1 cellular context compared by ENCODE assay signal in the genomic region with DNA sequence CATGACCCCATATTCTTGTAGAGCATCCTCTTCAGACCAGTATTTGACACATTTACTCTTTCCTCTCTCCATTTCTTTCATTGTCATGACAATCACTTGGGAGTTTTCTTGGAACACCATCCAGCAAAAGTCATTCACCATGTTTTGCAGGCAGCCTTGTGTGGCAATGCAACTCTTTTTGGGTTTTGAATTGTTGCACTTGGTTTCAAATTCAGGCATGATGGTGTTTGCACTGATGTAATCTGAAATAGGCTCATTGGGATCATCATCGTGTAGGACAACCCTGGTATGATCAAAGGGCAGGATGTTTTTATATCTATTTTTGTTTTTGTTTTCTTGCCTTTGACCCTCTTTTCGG.
TF ChIP-seq lines count a peak whose summit lies in the region.

No MANE protein-coding gene starts in this region.

TF ChIP-seq in HepG2, 621 proteins besides CTCF, POLR2A, EP300 and RAD21 (continued from another document):
- TF ChIP-seq, protein P1, sequence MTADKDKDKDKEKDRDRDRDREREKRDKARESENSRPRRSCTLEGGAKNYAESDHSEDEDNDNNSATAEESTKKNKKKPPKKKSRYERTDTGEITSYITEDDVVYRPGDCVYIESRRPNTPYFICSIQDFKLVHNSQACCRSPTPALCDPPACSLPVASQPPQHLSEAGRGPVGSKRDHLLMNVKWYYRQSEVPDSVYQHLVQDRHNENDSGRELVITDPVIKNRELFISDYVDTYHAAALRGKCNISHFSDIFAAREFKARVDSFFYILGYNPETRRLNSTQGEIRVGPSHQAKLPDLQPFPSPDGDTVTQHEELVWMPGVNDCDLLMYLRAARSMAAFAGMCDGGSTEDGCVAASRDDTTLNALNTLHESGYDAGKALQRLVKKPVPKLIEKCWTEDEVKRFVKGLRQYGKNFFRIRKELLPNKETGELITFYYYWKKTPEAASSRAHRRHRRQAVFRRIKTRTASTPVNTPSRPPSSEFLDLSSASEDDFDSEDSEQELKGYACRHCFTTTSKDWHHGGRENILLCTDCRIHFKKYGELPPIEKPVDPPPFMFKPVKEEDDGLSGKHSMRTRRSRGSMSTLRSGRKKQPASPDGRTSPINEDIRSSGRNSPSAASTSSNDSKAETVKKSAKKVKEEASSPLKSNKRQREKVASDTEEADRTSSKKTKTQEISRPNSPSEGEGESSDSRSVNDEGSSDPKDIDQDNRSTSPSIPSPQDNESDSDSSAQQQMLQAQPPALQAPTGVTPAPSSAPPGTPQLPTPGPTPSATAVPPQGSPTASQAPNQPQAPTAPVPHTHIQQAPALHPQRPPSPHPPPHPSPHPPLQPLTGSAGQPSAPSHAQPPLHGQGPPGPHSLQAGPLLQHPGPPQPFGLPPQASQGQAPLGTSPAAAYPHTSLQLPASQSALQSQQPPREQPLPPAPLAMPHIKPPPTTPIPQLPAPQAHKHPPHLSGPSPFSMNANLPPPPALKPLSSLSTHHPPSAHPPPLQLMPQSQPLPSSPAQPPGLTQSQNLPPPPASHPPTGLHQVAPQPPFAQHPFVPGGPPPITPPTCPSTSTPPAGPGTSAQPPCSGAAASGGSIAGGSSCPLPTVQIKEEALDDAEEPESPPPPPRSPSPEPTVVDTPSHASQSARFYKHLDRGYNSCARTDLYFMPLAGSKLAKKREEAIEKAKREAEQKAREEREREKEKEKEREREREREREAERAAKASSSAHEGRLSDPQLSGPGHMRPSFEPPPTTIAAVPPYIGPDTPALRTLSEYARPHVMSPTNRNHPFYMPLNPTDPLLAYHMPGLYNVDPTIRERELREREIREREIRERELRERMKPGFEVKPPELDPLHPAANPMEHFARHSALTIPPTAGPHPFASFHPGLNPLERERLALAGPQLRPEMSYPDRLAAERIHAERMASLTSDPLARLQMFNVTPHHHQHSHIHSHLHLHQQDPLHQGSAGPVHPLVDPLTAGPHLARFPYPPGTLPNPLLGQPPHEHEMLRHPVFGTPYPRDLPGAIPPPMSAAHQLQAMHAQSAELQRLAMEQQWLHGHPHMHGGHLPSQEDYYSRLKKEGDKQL (CRISPR knock-in tag; IDR thresholded peaks at IDR 0.05; ENCODE audit: low read depth) = 0 out of 2 replicates have a peak, but pooled peaks have one; percentile 22
- TF ChIP-seq, protein P2, sequence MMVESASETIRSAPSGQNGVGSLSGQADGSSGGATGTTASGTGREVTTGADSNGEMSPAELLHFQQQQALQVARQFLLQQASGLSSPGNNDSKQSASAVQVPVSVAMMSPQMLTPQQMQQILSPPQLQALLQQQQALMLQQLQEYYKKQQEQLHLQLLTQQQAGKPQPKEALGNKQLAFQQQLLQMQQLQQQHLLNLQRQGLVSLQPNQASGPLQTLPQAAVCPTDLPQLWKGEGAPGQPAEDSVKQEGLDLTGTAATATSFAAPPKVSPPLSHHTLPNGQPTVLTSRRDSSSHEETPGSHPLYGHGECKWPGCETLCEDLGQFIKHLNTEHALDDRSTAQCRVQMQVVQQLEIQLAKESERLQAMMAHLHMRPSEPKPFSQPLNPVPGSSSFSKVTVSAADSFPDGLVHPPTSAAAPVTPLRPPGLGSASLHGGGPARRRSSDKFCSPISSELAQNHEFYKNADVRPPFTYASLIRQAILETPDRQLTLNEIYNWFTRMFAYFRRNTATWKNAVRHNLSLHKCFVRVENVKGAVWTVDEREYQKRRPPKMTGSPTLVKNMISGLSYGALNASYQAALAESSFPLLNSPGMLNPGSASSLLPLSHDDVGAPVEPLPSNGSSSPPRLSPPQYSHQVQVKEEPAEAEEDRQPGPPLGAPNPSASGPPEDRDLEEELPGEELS (CRISPR knock-in tag; IDR thresholded peaks at IDR 0.05) = no peak; the same call in 1 of the 2 replicates
- TF ChIP-seq GATAD1 (CRISPR knock-in tag; IDR thresholded peaks at IDR 0.05) (no peak), SOX5 (CRISPR knock-in tag; IDR thresholded peaks at IDR 0.05; ENCODE audit: borderline replicate concordance) (peak; percentile 15; the same call in 1 of the 2 replicates), SOX13 (IDR thresholded peaks at IDR 0.05) (no peak), SOX13 (CRISPR knock-in tag; conservative IDR thresholded peaks at IDR 0.05 in 1 of 2, IDR thresholded peaks at IDR 0.05 in 1 of 2) (0 out of 4 replicates have a peak, but pooled peaks of 1 of the 2 experiments have one; percentile 10), PHF20 (CRISPR knock-in tag; IDR thresholded peaks at IDR 0.05) (no peak), ZMYM4 (CRISPR knock-in tag; IDR thresholded peaks at IDR 0.05) (peak; percentile 9; the same call in 1 of the 2 replicates), ZNF101 (CRISPR knock-in tag; IDR thresholded peaks at IDR 0.05; ENCODE audit: borderline replicate concordance, low read depth) (no peak), ZNF644 (CRISPR knock-in tag; IDR thresholded peaks at IDR 0.05; ENCODE audit: low read depth) (peak; percentile 42; the same call in 1 of the 2 replicates), ISL2 (CRISPR knock-in tag; IDR thresholded peaks at IDR 0.05) (0 out of 2 replicates have a peak, but pooled peaks have one; percentile 17), CHD2 (IDR thresholded peaks at IDR 0.05; ENCODE audit: low read depth, low read length) (no peak), CEBPB (IDR thresholded peaks at IDR 0.05; ENCODE audit: borderline replicate concordance, low read depth, low read length) (peak; percentile 28; the same call in 1 of the 2 replicates), KLF11 (CRISPR knock-in tag; IDR thresholded peaks at IDR 0.05) (no peak), ZNF572 (CRISPR knock-in tag; IDR thresholded peaks at IDR 0.05) (no peak)
- TF ChIP-seq, protein P3, sequence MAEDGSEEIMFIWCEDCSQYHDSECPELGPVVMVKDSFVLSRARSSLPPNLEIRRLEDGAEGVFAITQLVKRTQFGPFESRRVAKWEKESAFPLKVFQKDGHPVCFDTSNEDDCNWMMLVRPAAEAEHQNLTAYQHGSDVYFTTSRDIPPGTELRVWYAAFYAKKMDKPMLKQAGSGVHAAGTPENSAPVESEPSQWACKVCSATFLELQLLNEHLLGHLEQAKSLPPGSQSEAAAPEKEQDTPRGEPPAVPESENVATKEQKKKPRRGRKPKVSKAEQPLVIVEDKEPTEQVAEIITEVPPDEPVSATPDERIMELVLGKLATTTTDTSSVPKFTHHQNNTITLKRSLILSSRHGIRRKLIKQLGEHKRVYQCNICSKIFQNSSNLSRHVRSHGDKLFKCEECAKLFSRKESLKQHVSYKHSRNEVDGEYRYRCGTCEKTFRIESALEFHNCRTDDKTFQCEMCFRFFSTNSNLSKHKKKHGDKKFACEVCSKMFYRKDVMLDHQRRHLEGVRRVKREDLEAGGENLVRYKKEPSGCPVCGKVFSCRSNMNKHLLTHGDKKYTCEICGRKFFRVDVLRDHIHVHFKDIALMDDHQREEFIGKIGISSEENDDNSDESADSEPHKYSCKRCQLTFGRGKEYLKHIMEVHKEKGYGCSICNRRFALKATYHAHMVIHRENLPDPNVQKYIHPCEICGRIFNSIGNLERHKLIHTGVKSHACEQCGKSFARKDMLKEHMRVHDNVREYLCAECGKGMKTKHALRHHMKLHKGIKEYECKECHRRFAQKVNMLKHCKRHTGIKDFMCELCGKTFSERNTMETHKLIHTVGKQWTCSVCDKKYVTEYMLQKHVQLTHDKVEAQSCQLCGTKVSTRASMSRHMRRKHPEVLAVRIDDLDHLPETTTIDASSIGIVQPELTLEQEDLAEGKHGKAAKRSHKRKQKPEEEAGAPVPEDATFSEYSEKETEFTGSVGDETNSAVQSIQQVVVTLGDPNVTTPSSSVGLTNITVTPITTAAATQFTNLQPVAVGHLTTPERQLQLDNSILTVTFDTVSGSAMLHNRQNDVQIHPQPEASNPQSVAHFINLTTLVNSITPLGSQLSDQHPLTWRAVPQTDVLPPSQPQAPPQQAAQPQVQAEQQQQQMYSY (CRISPR knock-in tag; IDR thresholded peaks at IDR 0.05) = peak; percentile 91
- TF ChIP-seq, protein P4, sequence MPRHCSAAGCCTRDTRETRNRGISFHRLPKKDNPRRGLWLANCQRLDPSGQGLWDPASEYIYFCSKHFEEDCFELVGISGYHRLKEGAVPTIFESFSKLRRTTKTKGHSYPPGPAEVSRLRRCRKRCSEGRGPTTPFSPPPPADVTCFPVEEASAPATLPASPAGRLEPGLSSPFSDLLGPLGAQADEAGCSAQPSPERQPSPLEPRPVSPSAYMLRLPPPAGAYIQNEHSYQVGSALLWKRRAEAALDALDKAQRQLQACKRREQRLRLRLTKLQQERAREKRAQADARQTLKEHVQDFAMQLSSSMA (CRISPR knock-in tag; IDR thresholded peaks at IDR 0.05) = no peak
